ENCODE assay signal across 1 cellular context in genomic region chr11:87258171-87258833, GRCh38.
TF ChIP-seq lines count a peak whose summit lies in the region.

No MANE protein-coding gene starts in this region.

TF ChIP-seq in GM23338, 12 proteins besides CTCF, POLR2A, EP300 and RAD21 (continued from another document):
- TF ChIP-seq EZH2 (IDR thresholded peaks at IDR 0.05; ENCODE audit: low read depth, unreplicated experiment): no peak
- TF ChIP-seq POLR2AphosphoS5 (IDR thresholded peaks at IDR 0.05; ENCODE audit: low read depth): no peak
- TF ChIP-seq JUNB (IDR thresholded peaks at IDR 0.05; ENCODE audit: unreplicated experiment): no peak
- TF ChIP-seq ZNF114 (CRISPR knock-in tag; IDR thresholded peaks at IDR 0.05): no peak
- TF ChIP-seq ZNF331 (CRISPR knock-in tag; IDR thresholded peaks at IDR 0.05; ENCODE audit: low read depth): no peak
- no peak for TF ChIP-seq ETS1 (IDR thresholded peaks at IDR 0.05)
- TF ChIP-seq NANOG (IDR thresholded peaks at IDR 0.05; ENCODE audit: borderline replicate concordance): no peak
- no peak for TF ChIP-seq ZNF462 (CRISPR knock-in tag; IDR thresholded peaks at IDR 0.05)
- no peak for TF ChIP-seq CREB1 (CRISPR knock-in tag; IDR thresholded peaks at IDR 0.05; ENCODE audit: low read depth)
- TF ChIP-seq STAT1 (IDR thresholded peaks at IDR 0.05; ENCODE audit: unreplicated experiment): no peak
